1 cellular context compared by ENCODE assay signal in the genomic region with DNA sequence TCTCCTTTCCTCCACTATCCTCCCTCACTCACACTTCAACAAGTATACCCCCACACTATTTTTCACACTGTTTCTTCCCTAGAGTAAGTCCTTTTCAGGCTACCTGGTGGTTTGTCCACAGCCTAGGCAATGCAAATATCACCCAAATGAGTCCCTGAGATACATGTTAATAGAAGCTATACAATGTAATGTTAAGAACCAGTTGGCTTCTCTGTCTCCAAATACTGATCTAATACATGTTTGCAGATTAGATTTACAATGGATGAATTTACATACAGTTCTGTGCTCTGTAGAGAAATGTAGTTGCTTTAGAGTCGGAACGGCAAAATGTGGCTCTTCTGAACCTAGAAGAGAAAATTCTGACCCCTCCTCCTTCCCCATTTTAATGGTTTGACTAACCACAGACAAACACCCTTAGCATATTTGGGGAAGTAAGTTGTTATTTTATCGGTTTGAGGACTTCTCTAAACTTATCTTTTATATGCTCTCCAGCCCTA.
A peak's percentile ranks its signal among the peaks of the same experiment; 100 is the strongest.
TF ChIP-seq lines count a peak whose summit lies in the region.

No MANE protein-coding gene starts in this region.

TF ChIP-seq in K562, 482 proteins besides CTCF, POLR2A, EP300 and RAD21 (continued from another document and continues in another):
- TF ChIP-seq, protein P1, sequence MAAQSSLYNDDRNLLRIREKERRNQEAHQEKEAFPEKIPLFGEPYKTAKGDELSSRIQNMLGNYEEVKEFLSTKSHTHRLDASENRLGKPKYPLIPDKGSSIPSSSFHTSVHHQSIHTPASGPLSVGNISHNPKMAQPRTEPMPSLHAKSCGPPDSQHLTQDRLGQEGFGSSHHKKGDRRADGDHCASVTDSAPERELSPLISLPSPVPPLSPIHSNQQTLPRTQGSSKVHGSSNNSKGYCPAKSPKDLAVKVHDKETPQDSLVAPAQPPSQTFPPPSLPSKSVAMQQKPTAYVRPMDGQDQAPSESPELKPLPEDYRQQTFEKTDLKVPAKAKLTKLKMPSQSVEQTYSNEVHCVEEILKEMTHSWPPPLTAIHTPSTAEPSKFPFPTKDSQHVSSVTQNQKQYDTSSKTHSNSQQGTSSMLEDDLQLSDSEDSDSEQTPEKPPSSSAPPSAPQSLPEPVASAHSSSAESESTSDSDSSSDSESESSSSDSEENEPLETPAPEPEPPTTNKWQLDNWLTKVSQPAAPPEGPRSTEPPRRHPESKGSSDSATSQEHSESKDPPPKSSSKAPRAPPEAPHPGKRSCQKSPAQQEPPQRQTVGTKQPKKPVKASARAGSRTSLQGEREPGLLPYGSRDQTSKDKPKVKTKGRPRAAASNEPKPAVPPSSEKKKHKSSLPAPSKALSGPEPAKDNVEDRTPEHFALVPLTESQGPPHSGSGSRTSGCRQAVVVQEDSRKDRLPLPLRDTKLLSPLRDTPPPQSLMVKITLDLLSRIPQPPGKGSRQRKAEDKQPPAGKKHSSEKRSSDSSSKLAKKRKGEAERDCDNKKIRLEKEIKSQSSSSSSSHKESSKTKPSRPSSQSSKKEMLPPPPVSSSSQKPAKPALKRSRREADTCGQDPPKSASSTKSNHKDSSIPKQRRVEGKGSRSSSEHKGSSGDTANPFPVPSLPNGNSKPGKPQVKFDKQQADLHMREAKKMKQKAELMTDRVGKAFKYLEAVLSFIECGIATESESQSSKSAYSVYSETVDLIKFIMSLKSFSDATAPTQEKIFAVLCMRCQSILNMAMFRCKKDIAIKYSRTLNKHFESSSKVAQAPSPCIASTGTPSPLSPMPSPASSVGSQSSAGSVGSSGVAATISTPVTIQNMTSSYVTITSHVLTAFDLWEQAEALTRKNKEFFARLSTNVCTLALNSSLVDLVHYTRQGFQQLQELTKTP (IDR thresholded peaks at IDR 0.05; ENCODE audit: low read depth in 1 of 2, partially characterized antibody in 2 of 2), result peak; percentile 49 to 60
- TF ChIP-seq SAFB2 (IDR thresholded peaks at IDR 0.05; ENCODE audit: borderline replicate concordance, low read depth, low read length, severe bottlenecking), result no peak
- TF ChIP-seq L3MBTL2 (IDR thresholded peaks at IDR 0.05), result 0 out of 2 replicates have a peak, but pooled peaks have one; percentile 15
- TF ChIP-seq NFE2L1 (tag; IDR thresholded peaks at IDR 0.05; ENCODE audit: borderline replicate concordance, low read depth), result no peak
- no peak for TF ChIP-seq ZFPM2 (CRISPR knock-in tag; IDR thresholded peaks at IDR 0.05)
- TF ChIP-seq ARHGAP35 (IDR thresholded peaks at IDR 0.05; ENCODE audit: partially characterized antibody), result no peak
- TF ChIP-seq LEF1 (IDR thresholded peaks at IDR 0.05), result 0 out of 2 replicates have a peak, but pooled peaks have one; percentile 10
- TF ChIP-seq CCAR2 (IDR thresholded peaks at IDR 0.05; ENCODE audit: low read depth, low read length), result no peak
- no peak for TF ChIP-seq TGIF2 (CRISPR knock-in tag; IDR thresholded peaks at IDR 0.05)
- TF ChIP-seq, protein P2, sequence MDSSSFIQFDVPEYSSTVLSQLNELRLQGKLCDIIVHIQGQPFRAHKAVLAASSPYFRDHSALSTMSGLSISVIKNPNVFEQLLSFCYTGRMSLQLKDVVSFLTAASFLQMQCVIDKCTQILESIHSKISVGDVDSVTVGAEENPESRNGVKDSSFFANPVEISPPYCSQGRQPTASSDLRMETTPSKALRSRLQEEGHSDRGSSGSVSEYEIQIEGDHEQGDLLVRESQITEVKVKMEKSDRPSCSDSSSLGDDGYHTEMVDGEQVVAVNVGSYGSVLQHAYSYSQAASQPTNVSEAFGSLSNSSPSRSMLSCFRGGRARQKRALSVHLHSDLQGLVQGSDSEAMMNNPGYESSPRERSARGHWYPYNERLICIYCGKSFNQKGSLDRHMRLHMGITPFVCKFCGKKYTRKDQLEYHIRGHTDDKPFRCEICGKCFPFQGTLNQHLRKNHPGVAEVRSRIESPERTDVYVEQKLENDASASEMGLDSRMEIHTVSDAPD (CRISPR knock-in tag; IDR thresholded peaks at IDR 0.05), result no peak
- TF ChIP-seq TAF9B (IDR thresholded peaks at IDR 0.05; ENCODE audit: partially characterized antibody), result peak; percentile 30
- TF ChIP-seq FOXJ3 (CRISPR knock-in tag; IDR thresholded peaks at IDR 0.05), result no peak
- TF ChIP-seq TCF7L2 (IDR thresholded peaks at IDR 0.05; ENCODE audit: low read depth, low read length), result no peak
- peak; percentile 9; the same call in 1 of the 2 replicates for TF ChIP-seq TAF7 (tag; IDR thresholded peaks at IDR 0.05)
- TF ChIP-seq ZNF239 (CRISPR knock-in tag; IDR thresholded peaks at IDR 0.05), result no peak
- TF ChIP-seq POLR2AphosphoS5 (IDR thresholded peaks at IDR 0.05; ENCODE audit: control insufficient read depth, insufficient read depth, low read depth, low read length), result no peak
- TF ChIP-seq, protein P3, sequence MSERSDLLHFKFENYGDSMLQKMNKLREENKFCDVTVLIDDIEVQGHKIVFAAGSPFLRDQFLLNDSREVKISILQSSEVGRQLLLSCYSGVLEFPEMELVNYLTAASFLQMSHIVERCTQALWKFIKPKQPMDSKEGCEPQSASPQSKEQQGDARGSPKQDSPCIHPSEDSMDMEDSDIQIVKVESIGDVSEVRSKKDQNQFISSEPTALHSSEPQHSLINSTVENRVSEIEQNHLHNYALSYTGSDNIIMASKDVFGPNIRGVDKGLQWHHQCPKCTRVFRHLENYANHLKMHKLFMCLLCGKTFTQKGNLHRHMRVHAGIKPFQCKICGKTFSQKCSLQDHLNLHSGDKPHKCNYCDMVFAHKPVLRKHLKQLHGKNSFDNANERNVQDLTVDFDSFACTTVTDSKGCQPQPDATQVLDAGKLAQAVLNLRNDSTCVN (CRISPR knock-in tag; IDR thresholded peaks at IDR 0.05), result no peak
- TF ChIP-seq TEAD4 (IDR thresholded peaks at IDR 0.05; ENCODE audit: low read length), result peak; percentile 60
- TF ChIP-seq TEAD4 (CRISPR knock-in tag; IDR thresholded peaks at IDR 0.05; ENCODE audit: borderline replicate concordance), result no peak
- TF ChIP-seq ZNF551 (CRISPR knock-in tag; IDR thresholded peaks at IDR 0.05), result no peak
- TF ChIP-seq ZNF311 (CRISPR knock-in tag; IDR thresholded peaks at IDR 0.05), result no peak
- TF ChIP-seq POLR2B (IDR thresholded peaks at IDR 0.05; ENCODE audit: low read depth, partially characterized antibody), result no peak
- TF ChIP-seq, protein P4, sequence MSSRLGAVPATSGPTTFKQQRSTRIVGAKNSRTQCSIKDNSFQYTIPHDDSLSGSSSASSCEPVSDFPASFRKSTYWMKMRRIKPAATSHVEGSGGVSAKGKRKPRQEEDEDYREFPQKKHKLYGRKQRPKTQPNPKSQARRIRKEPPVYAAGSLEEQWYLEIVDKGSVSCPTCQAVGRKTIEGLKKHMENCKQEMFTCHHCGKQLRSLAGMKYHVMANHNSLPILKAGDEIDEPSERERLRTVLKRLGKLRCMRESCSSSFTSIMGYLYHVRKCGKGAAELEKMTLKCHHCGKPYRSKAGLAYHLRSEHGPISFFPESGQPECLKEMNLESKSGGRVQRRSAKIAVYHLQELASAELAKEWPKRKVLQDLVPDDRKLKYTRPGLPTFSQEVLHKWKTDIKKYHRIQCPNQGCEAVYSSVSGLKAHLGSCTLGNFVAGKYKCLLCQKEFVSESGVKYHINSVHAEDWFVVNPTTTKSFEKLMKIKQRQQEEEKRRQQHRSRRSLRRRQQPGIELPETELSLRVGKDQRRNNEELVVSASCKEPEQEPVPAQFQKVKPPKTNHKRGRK (tag; IDR thresholded peaks at IDR 0.05), result no peak
- TF ChIP-seq HNRNPL (IDR thresholded peaks at IDR 0.05; ENCODE audit: low read depth, low read length), result no peak
- TF ChIP-seq MYNN (IDR thresholded peaks at IDR 0.05), result no peak
- no peak for TF ChIP-seq MYNN (CRISPR knock-in tag; IDR thresholded peaks at IDR 0.05)
- TF ChIP-seq CTBP1 (IDR thresholded peaks at IDR 0.05; ENCODE audit: borderline replicate concordance), result 0 out of 2 replicates have a peak, but pooled peaks have one; percentile 10
- TF ChIP-seq BCOR (IDR thresholded peaks at IDR 0.05), result no peak
- TF ChIP-seq, protein P5, sequence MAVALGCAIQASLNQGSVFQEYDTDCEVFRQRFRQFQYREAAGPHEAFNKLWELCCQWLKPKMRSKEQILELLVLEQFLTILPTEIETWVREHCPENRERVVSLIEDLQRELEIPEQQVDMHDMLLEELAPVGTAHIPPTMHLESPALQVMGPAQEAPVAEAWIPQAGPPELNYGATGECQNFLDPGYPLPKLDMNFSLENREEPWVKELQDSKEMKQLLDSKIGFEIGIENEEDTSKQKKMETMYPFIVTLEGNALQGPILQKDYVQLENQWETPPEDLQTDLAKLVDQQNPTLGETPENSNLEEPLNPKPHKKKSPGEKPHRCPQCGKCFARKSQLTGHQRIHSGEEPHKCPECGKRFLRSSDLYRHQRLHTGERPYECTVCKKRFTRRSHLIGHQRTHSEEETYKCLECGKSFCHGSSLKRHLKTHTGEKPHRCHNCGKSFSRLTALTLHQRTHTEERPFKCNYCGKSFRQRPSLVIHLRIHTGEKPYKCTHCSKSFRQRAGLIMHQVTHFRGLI (CRISPR knock-in tag; IDR thresholded peaks at IDR 0.05), result no peak
- TF ChIP-seq, protein P6, sequence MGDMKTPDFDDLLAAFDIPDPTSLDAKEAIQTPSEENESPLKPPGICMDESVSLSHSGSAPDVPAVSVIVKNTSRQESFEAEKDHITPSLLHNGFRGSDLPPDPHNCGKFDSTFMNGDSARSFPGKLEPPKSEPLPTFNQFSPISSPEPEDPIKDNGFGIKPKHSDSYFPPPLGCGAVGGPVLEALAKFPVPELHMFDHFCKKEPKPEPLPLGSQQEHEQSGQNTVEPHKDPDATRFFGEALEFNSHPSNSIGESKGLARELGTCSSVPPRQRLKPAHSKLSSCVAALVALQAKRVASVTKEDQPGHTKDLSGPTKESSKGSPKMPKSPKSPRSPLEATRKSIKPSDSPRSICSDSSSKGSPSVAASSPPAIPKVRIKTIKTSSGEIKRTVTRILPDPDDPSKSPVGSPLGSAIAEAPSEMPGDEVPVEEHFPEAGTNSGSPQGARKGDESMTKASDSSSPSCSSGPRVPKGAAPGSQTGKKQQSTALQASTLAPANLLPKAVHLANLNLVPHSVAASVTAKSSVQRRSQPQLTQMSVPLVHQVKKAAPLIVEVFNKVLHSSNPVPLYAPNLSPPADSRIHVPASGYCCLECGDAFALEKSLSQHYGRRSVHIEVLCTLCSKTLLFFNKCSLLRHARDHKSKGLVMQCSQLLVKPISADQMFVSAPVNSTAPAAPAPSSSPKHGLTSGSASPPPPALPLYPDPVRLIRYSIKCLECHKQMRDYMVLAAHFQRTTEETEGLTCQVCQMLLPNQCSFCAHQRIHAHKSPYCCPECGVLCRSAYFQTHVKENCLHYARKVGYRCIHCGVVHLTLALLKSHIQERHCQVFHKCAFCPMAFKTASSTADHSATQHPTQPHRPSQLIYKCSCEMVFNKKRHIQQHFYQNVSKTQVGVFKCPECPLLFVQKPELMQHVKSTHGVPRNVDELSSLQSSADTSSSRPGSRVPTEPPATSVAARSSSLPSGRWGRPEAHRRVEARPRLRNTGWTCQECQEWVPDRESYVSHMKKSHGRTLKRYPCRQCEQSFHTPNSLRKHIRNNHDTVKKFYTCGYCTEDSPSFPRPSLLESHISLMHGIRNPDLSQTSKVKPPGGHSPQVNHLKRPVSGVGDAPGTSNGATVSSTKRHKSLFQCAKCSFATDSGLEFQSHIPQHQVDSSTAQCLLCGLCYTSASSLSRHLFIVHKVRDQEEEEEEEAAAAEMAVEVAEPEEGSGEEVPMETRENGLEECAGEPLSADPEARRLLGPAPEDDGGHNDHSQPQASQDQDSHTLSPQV (IDR thresholded peaks at IDR 0.05), result peak; percentile 46; the same call in 1 of the 2 replicates
- TF ChIP-seq TAF1 (IDR thresholded peaks at IDR 0.05; ENCODE audit: control insufficient read depth, extremely low read depth, insufficient read depth, low read length, severe bottlenecking), result no peak
- TF ChIP-seq FOXK1 (CRISPR knock-in tag; IDR thresholded peaks at IDR 0.05; ENCODE audit: borderline replicate concordance), result no peak
- 0 out of 2 replicates have a peak, but pooled peaks have one; percentile 20 for TF ChIP-seq ZEB2 (IDR thresholded peaks at IDR 0.05)
- TF ChIP-seq, protein P7, sequence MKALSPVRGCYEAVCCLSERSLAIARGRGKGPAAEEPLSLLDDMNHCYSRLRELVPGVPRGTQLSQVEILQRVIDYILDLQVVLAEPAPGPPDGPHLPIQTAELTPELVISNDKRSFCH (CRISPR knock-in tag; IDR thresholded peaks at IDR 0.05), result no peak
- TF ChIP-seq, protein P7 (tag; IDR thresholded peaks at IDR 0.05), result no peak
- TF ChIP-seq ZNF445 (CRISPR knock-in tag; IDR thresholded peaks at IDR 0.05; ENCODE audit: low read depth), result no peak
- no peak for TF ChIP-seq JUND (IDR thresholded peaks at IDR 0.05; ENCODE audit: borderline replicate concordance, low read depth, low read length)
- no peak for TF ChIP-seq JUND (tag; IDR thresholded peaks at IDR 0.05; ENCODE audit: borderline replicate concordance, low read depth, low read length)
- no peak for TF ChIP-seq ZNF174 (CRISPR knock-in tag; IDR thresholded peaks at IDR 0.05)
- no peak for TF ChIP-seq IFI16 (CRISPR knock-in tag; IDR thresholded peaks at IDR 0.05)
- TF ChIP-seq, protein P8, sequence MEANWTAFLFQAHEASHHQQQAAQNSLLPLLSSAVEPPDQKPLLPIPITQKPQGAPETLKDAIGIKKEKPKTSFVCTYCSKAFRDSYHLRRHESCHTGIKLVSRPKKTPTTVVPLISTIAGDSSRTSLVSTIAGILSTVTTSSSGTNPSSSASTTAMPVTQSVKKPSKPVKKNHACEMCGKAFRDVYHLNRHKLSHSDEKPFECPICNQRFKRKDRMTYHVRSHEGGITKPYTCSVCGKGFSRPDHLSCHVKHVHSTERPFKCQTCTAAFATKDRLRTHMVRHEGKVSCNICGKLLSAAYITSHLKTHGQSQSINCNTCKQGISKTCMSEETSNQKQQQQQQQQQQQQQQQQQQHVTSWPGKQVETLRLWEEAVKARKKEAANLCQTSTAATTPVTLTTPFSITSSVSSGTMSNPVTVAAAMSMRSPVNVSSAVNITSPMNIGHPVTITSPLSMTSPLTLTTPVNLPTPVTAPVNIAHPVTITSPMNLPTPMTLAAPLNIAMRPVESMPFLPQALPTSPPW (CRISPR knock-in tag; IDR thresholded peaks at IDR 0.05), result peak; percentile 44; the same call in 1 of the 2 replicates
- TF ChIP-seq, protein P9, sequence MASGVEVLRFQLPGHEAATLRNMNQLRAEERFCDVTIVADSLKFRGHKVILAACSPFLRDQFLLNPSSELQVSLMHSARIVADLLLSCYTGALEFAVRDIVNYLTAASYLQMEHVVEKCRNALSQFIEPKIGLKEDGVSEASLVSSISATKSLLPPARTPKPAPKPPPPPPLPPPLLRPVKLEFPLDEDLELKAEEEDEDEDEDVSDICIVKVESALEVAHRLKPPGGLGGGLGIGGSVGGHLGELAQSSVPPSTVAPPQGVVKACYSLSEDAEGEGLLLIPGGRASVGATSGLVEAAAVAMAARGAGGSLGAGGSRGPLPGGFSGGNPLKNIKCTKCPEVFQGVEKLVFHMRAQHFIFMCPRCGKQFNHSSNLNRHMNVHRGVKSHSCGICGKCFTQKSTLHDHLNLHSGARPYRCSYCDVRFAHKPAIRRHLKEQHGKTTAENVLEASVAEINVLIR (CRISPR knock-in tag; IDR thresholded peaks at IDR 0.05), result no peak
- 0 out of 2 replicates have a peak, but pooled peaks have one; percentile 19 for TF ChIP-seq FOSL1 (tag; conservative IDR thresholded peaks at IDR 0.05)
- TF ChIP-seq ZFP1 (CRISPR knock-in tag; IDR thresholded peaks at IDR 0.05), result no peak
- TF ChIP-seq SOX6 (IDR thresholded peaks at IDR 0.05), result no peak; the same call in 1 of the 2 replicates
- TF ChIP-seq HIVEP1 (CRISPR knock-in tag; IDR thresholded peaks at IDR 0.05), result no peak
- TF ChIP-seq, protein P10, sequence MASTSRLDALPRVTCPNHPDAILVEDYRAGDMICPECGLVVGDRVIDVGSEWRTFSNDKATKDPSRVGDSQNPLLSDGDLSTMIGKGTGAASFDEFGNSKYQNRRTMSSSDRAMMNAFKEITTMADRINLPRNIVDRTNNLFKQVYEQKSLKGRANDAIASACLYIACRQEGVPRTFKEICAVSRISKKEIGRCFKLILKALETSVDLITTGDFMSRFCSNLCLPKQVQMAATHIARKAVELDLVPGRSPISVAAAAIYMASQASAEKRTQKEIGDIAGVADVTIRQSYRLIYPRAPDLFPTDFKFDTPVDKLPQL (IDR thresholded peaks at IDR 0.05; ENCODE audit: extremely low read depth, insufficient read length), result peak; percentile 29
